In genomic region chr18:62339106-62339988, GRCh38 we compare ENCODE assay signal across 9 cellular contexts. TPM values are rescaled to one million over a fixed set of nuclear protein-coding genes. Genes with fewer than 3 reads are reported as not detected.
DNase-seq lines count a peak whose midpoint lies in the region; ATAC-seq and TF ChIP-seq lines count a peak whose summit lies in the region.
"Had no signal": no experiment of that assay in that cellular context is flagged by ENCODE, and none has a peak within 500 bp of the region (broad histone marks: within the 10 kb centered on the region; RNA-seq: fewer than 3 reads in every experiment).

No MANE protein-coding gene starts in this region.

- intact Hi-C loops in left ventricle myocardium superior (cut with micrococcal nuclease): no loop called here

- no peaks in the 10 kb centered on the region for H3K36me3 ChIP-seq in right atrium auricular region

- no peaks in the 10 kb centered on the region for H3K4me1 ChIP-seq in right atrium auricular region

- no peak overlapping the region for H3K4me3 ChIP-seq in right atrium auricular region
- H3K4me3 ChIP-seq in epithelial cell of esophagus (ENCODE audit: low read length): no peak overlapping the region

- peak; percentile 32 for ATAC-seq in left ventricle myocardium superior
- peak; percentile 90 for ATAC-seq in stimulated activated naive CD8-positive, alpha-beta T cell treated with anti-CD3 and anti-CD28 coated beads, Interleukin-15, Interleukin-2, amounts not matched to agents 100 U/mL and 50 U/mL, for 24 hours

- no peaks in the 10 kb centered on the region for H3K9me3 ChIP-seq in right atrium auricular region

- H3K27ac ChIP-seq in right atrium auricular region: no peak overlapping the region

- no peak for DNase-seq in left ventricle myocardium superior
- DNase-seq in right atrium auricular region (ENCODE audit: low spot score): no peak
- DNase-seq in RKO (ENCODE audit: low spot score): peak; percentile 84
- DNase-seq in epithelial cell of esophagus (ENCODE audit: low read depth): peak; percentile 81
- DNase-seq in stimulated activated naive CD8-positive, alpha-beta T cell treated with anti-CD3 and anti-CD28 coated beads, Interleukin-15, Interleukin-2, amounts not matched to agents 100 U/mL and 50 U/mL, for 24 hours: no peak
- DNase-seq in pons (ENCODE audit: low spot score): no peak
- DNase-seq in NCI-H1417 (lab: John Stamatoyannopoulos, UW): no peak
- no peak for DNase-seq in Kasumi-1 (lab: John Stamatoyannopoulos, UW)
- DNase-seq: COR-L47 had no signal

- no peaks in the 10 kb centered on the region for H3K27me3 ChIP-seq in right atrium auricular region

- TF ChIP-seq CTCF in right atrium auricular region (IDR thresholded peaks at IDR 0.05) (no peak), epithelial cell of esophagus (IDR thresholded peaks at IDR 0.05; ENCODE audit: insufficient read depth, low read depth, low read length, missing control alignments) (no peak)

RNA-seq across cellular contexts. Expression of gene TNFRSF11A, which starts 14.2 kb away (rescaled TPM):
- total RNA-seq in left ventricle myocardium superior: 1.2 TPM
- total RNA-seq in right atrium auricular region: 1 to 10 TPM in 1 of 2 donors, under 1 TPM in 1; 0.56 to 1.8 TPM

Comparison
In these comparisons a context has a peak if more than half of its experiments do, and no peak if none do; other contexts are left out.
1. DNase-seq: peak in RKO (single experiment) and epithelial cell of esophagus (single experiment); none in left ventricle myocardium superior (single experiment), right atrium auricular region (single experiment), stimulated activated naive CD8-positive, alpha-beta T cell treated with anti-CD3 and anti-CD28 coated beads, Interleukin-15, Interleukin-2, amounts not matched to agents 100 U/mL and 50 U/mL, for 24 hours (single experiment), pons (single experiment), NCI-H1417 (0 of 3) and Kasumi-1 (0 of 2).